ENCODE assay signal across 8 cellular contexts in the genomic region with DNA sequence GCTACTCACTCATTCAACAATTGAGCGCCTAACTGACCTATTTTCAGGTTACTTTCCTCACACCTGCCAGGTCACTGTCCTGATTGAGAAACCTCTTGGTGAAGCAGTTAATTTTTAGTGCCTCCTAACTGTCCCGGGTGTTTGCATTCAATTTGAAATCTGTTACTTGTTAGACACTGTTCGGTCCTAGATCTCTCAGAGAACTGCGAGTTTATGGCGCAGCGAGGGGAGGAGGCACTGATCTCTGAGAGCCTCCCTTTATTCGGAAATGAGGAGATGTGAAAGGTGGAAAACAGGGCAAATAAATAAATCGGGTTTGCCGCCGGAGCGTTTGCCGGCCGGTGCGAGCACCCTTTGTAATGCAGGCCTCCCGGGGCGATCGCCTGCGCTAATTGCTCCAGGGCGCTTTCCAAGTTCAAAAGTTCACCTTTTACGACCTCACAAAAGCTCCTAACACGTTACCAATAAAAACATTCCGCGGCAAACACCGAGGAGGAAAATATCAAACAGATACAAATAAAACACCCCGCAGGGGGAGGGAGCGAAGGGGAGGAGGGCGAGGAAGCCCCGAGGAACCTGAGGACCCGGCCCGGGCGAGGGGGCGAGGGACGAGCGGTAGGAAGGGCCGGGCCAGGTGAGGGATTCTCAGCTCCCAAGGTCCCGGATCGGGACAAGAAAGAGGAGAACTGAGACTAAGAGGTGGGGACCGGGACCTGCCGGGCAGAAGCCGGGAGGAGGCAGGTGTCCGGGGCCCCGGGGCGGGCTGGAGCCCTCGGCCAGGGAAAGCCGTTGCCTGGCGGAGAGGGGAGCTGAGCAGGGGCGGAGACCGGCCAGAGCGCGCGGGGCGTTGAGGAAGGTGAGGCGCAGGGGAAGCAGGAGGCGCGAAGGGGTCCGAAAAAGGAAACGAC. TPM values are rescaled to one million over a fixed set of nuclear protein-coding genes. Genes with fewer than 3 reads are reported as not detected.
A peak's percentile ranks its signal among the peaks of the same experiment; 100 is the strongest.
DNase-seq lines count a peak whose midpoint lies in the region; ATAC-seq and TF ChIP-seq lines count a peak whose summit lies in the region.

No MANE protein-coding gene starts in this region.

- peak; percentile 39 for DNase-seq in activated CD4-positive, alpha-beta T cell treated with anti-CD3 and anti-CD28 coated beads for 36 hours
- DNase-seq in activated CD4-positive, alpha-beta T cell treated with anti-CD3 and anti-CD28 coated beads for 1 hour, result no peak
- DNase-seq in Panc1 (ENCODE audit: low read depth, low spot score), result no peak
- DNase-seq in coronary artery (ENCODE audit: low spot score), result no peak

- H3K9me3 Mint-ChIP-seq in activated CD4-positive, alpha-beta T cell treated with anti-CD3 and anti-CD28 coated beads for 36 hours (ENCODE audit: low read depth), result no peaks in the 10 kb centered on the region

- TF ChIP-seq CTCF in Panc1 (IDR thresholded peaks at IDR 0.05) (no peak), coronary artery (IDR thresholded peaks at IDR 0.05) (no peak)

- H3K36me3 Mint-ChIP-seq in activated CD4-positive, alpha-beta T cell treated with anti-CD3 and anti-CD28 coated beads for 36 hours (ENCODE audit: low read depth), result no peaks in the 10 kb centered on the region

- H3K36me3 ChIP-seq in Panc1 (ENCODE audit: control insufficient read depth, insufficient read depth, low read length), result no peaks in the 10 kb centered on the region; the same call in 1 of the 2 replicates

- H3K27me3 ChIP-seq in Panc1 (ENCODE audit: control insufficient read depth, insufficient read depth, low read length) (no peaks in the 10 kb centered on the region), mononuclear cell (ENCODE audit: insufficient read depth, low read length) (peaks cover 42% of the 10 kb centered on the region)

- no TSS peak for BruUV-seq in Panc1 (replicated peaks; lab: Mats Ljungman, UMichigan)

- peak overlapping the region; percentile 44 for H3K27ac Mint-ChIP-seq in activated CD4-positive, alpha-beta T cell treated with anti-CD3 and anti-CD28 coated beads for 36 hours

- no peak for ATAC-seq in activated CD4-positive, alpha-beta T cell treated with anti-CD3 and anti-CD28 coated beads for 36 hours
- ATAC-seq in Panc1, result peak; percentile 3; the same call in 1 of the 2 replicates
- ATAC-seq in GM18868 (IDR thresholded peaks at IDR 0.05; ENCODE audit: unreplicated experiment), result no peak
- ATAC-seq in HG03025 (IDR thresholded peaks at IDR 0.05; ENCODE audit: low FRiP score, unreplicated experiment), result no peak
- no peak for ATAC-seq in GM19397 (IDR thresholded peaks at IDR 0.05; ENCODE audit: unreplicated experiment)

- H3K27me3 Mint-ChIP-seq in activated CD4-positive, alpha-beta T cell treated with anti-CD3 and anti-CD28 coated beads for 36 hours, result peaks cover 57% of the 10 kb centered on the region

- in situ Hi-C loops in Panc1 (cut with HindIII; ENCODE audit: low pct_unique_long_range_greater_than_20kb, low sequenced_read_pairs), result no loop called here

- POLR2A ChIA-PET in activated CD4-positive, alpha-beta T cell treated with anti-CD3 and anti-CD28 coated beads for 36 hours (lab: Charles Lee), result interaction anchor here (0.6 to 1.4 kb wide), 5 partner anchors 43 to 103 kb away, joined by 3 to 8 read pairs (median 3); a partner anchor contains a TSS
- POLR2A ChIA-PET in Panc1 (lab: Charles Lee), result interaction anchor here (0.5 to 0.6 kb wide), 2 partner anchors 84 to 523 kb away, joined by 3 to 4 read pairs; no protein-coding TSS in a partner anchor

- H3K4me3 ChIP-seq in Panc1 (ENCODE audit: low read depth in 2 of 2, low read length in 2 of 2) (peak overlapping the region; percentile 70 to 74), coronary artery (peak overlapping the region; percentile 87), mononuclear cell (ENCODE audit: low read length) (peak overlapping the region; percentile 39)

- peaks cover 33% of the 10 kb centered on the region for H3K4me1 ChIP-seq in Panc1 (ENCODE audit: control insufficient read depth, insufficient read depth, low read length)
- peaks cover 46% of the 10 kb centered on the region for H3K4me1 ChIP-seq in mononuclear cell (ENCODE audit: insufficient read depth, low read length)

- CTCF ChIA-PET in activated CD4-positive, alpha-beta T cell treated with anti-CD3 and anti-CD28 coated beads for 36 hours (lab: Charles Lee), result interaction anchor here (0.6 to 12.5 kb wide), 12 partner anchors 11 to 1718 kb away, joined by 3 to 260 read pairs (median 4); a partner anchor contains a TSS
- CTCF ChIA-PET in Panc1 (lab: Charles Lee), result interaction anchor here (0.6 to 1.4 kb wide), 6 partner anchors 8 to 147 kb away, joined by 3 to 10 read pairs (median 4); a partner anchor contains a TSS

- peak overlapping the region; percentile 80 for H3K4me3 Mint-ChIP-seq in activated CD4-positive, alpha-beta T cell treated with anti-CD3 and anti-CD28 coated beads for 36 hours

- H3K9me3 ChIP-seq in Panc1 (ENCODE audit: control insufficient read depth, insufficient read depth, low read depth, low read length), result no peaks in the 10 kb centered on the region
- no peaks in the 10 kb centered on the region for H3K9me3 ChIP-seq in mononuclear cell (ENCODE audit: low read depth, low read length)

- H3K4me1 Mint-ChIP-seq in activated CD4-positive, alpha-beta T cell treated with anti-CD3 and anti-CD28 coated beads for 36 hours, result peaks cover 29% of the 10 kb centered on the region

- intact Hi-C loops in activated CD4-positive, alpha-beta T cell treated with anti-CD3 and anti-CD28 coated beads for 36 hours (cut with DNase I, micrococcal nuclease), result loop anchor here in 1 of 2 experiments (5.0 kb wide), 3 partner anchors 57 to 473 kb away; a partner anchor contains a TSS
- intact Hi-C loops in Panc1 (cut with micrococcal nuclease; ENCODE audit: unreplicated experiment), result no loop called here

- peak overlapping the region; percentile 85 for H3K27ac ChIP-seq in Panc1 (ENCODE audit: low read length)
- H3K27ac ChIP-seq in coronary artery, result no peak overlapping the region

RNA-seq across cellular contexts. Expression of a gene that starts 1.4 kb away (rescaled TPM):
- total RNA-seq in activated CD4-positive, alpha-beta T cell treated with anti-CD3 and anti-CD28 coated beads for 36 hours, result 1 to 10 TPM in 1 of 2 experiments, under 1 TPM in 1; 0.82 to 1.1 TPM
- total RNA-seq in Panc1 (2021; ENCODE audit: unreplicated experiment), result 7.6 TPM
- 2.5 TPM for polyA plus RNA-seq in Panc1 (2012; ENCODE audit: insufficient read length)
- total RNA-seq in mononuclear cell, result 0.42 TPM

RNA-seq across cellular contexts. Expression of a gene that starts 7.2 kb away (rescaled TPM):
- total RNA-seq in activated CD4-positive, alpha-beta T cell treated with anti-CD3 and anti-CD28 coated beads for 36 hours, result under 1 TPM in 1 of 2 experiments, not detected in 1; 0.05 TPM
- 44.5 TPM for total RNA-seq in Panc1 (2021; ENCODE audit: unreplicated experiment)
- 34.5 TPM for polyA plus RNA-seq in Panc1 (2012; ENCODE audit: insufficient read length)
- total RNA-seq in mononuclear cell, result 0.31 TPM

Comparison
In these comparisons a context has a peak if more than half of its experiments do, and no peak if none do; other contexts are left out.
1. RNA of a gene that starts 7.2 kb away (total RNA-seq): 44.5 TPM in Panc1 (single experiment); 0.31 TPM in mononuclear cell (single experiment) and 0.05 TPM in activated CD4-positive, alpha-beta T cell treated with anti-CD3 and anti-CD28 coated beads for 36 hours; every median in the first group is over 10 times any median in the second.
2. Peak in every context shown above with its lines, with median percentiles within 50 percentile points of each other: H3K4me3 ChIP-seq.